ENCODE assay signal across 1 cellular context in the genomic region with DNA sequence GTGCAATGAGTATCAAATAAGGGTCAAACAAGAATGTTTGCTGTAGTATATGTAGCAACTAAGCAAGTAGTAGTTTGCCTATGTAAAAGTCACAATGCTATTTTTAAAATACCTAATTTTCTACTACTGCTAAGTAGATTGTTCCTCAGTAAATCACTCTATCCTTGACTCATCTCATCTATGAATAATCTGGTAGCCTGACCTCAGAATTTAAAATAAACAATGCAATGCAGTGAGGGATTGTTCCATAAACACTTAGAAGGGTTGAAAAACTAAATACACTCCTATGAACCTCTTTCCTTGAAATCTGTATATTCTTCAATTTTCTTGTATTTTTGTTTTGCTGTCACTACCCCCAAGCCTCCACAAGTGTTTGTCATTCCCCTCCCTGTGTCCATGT.
A peak's percentile ranks its signal among the peaks of the same experiment; 100 is the strongest.
TF ChIP-seq lines count a peak whose summit lies in the region.

No MANE protein-coding gene starts in this region.

TF ChIP-seq in IMR-90, 13 proteins besides CTCF, POLR2A, EP300 and RAD21:
- TF ChIP-seq MXI1 (IDR thresholded peaks at IDR 0.05; ENCODE audit: borderline replicate concordance, low read depth, low read length), result no peak
- TF ChIP-seq FOS (IDR thresholded peaks at IDR 0.05; ENCODE audit: low read depth, low read length), result no peak
- TF ChIP-seq BHLHE40 (IDR thresholded peaks at IDR 0.05; ENCODE audit: low read depth, low read length), result peak; percentile 25; the same call in 1 of the 2 replicates
- 0 out of 2 replicates have a peak, but pooled peaks have one; percentile 0 for TF ChIP-seq CEBPB (IDR thresholded peaks at IDR 0.05; ENCODE audit: low read depth, low read length)
TF ChIP-seq in IMR-90: peak in this region for 2.
